Comparison of ENCODE assay signal across 8 cellular contexts in genomic region chr17:29569245-29569950, GRCh38. TPM values are rescaled to one million over a fixed set of nuclear protein-coding genes. Genes with fewer than 3 reads are reported as not detected.
DNase-seq lines count a peak whose midpoint lies in the region; ATAC-seq, FAIRE-seq and TF ChIP-seq lines count a peak whose summit lies in the region.

No MANE protein-coding gene starts in this region.

- CTCF ChIA-PET in activated naive CD4-positive, alpha-beta T cell treated with anti-CD3 and anti-CD28 coated beads, Interleukin-2, amount 10 ng/mL, durations not matched to agents 7 days and 5 days (lab: Charles Lee): interaction anchor here (1.4 to 6.1 kb wide), 5 partner anchors 14 to 524 kb away, joined by 3 to 31 read pairs (median 11); partner anchors contain the start of gene ANKRD13B

- intact Hi-C loops in kidney (cut with DNase I): no loop called here

- peaks cover 4% of the 10 kb centered on the region for H3K27me3 Mint-ChIP-seq in activated naive CD4-positive, alpha-beta T cell treated with anti-CD3 and anti-CD28 coated beads, Interleukin-2, amount 10 ng/mL, durations not matched to agents 7 days and 5 days
- no peaks in the 10 kb centered on the region for H3K27me3 Mint-ChIP-seq in activated naive CD8-positive, alpha-beta T cell

- H3K9me3 ChIP-seq in kidney (ENCODE audit: control insufficient read depth in 1 of 2, low read length in 2 of 2): no peaks in the 10 kb centered on the region
- no peaks in the 10 kb centered on the region for H3K9me3 ChIP-seq in suprapubic skin

- H3K27ac Mint-ChIP-seq in activated naive CD4-positive, alpha-beta T cell treated with anti-CD3 and anti-CD28 coated beads, Interleukin-2, amount 10 ng/mL, durations not matched to agents 7 days and 5 days: peak overlapping the region; percentile 85
- peak overlapping the region; percentile 77 for H3K27ac Mint-ChIP-seq in activated naive CD8-positive, alpha-beta T cell

- no peaks in the 10 kb centered on the region for H3K9me3 Mint-ChIP-seq in activated naive CD4-positive, alpha-beta T cell treated with anti-CD3 and anti-CD28 coated beads, Interleukin-2, amount 10 ng/mL, durations not matched to agents 7 days and 5 days
- H3K9me3 Mint-ChIP-seq in activated naive CD8-positive, alpha-beta T cell (ENCODE audit: low read depth): no peaks in the 10 kb centered on the region

- H3K4me3 ChIP-seq in kidney (ENCODE audit: low read length in 2 of 2) (peak overlapping the region; percentile 76 to 87), suprapubic skin (peak overlapping the region; percentile 69)

- peak overlapping the region; percentile 89 for H3K4me3 Mint-ChIP-seq in activated naive CD4-positive, alpha-beta T cell treated with anti-CD3 and anti-CD28 coated beads, Interleukin-2, amount 10 ng/mL, durations not matched to agents 7 days and 5 days
- H3K4me3 Mint-ChIP-seq in activated naive CD8-positive, alpha-beta T cell: peak overlapping the region; percentile 87

- no peak for FAIRE-seq in kidney (lab: Jason Lieb, UNC)
- FAIRE-seq in D721Med (lab: Jason Lieb, UNC): no peak

- TF ChIP-seq CTCF in kidney (IDR thresholded peaks at IDR 0.05; ENCODE audit: borderline replicate concordance, extremely low read depth, insufficient read depth) (no peak), suprapubic skin (IDR thresholded peaks at IDR 0.05) (no peak), D721Med (IDR thresholded peaks at IDR 0.05; ENCODE audit: insufficient read depth, missing control alignments) (no peak)

- no peak for DNase-seq in activated naive CD4-positive, alpha-beta T cell treated with anti-CD3 and anti-CD28 coated beads, Interleukin-2, amount 10 ng/mL, durations not matched to agents 7 days and 5 days
- DNase-seq in activated naive CD4-positive, alpha-beta T cell (lab: John Stamatoyannopoulos, UW): no peak
- DNase-seq in kidney (peak; percentile 66), suprapubic skin (ENCODE audit: low spot score in 2 of 2) (peak; percentile 60 to 76), D721Med (ENCODE audit: insufficient read length, low spot score) (no peak), RPMI8226 (no peak)

- H3K27me3 ChIP-seq in suprapubic skin: no peaks in the 10 kb centered on the region

- no peak for ATAC-seq in HG03342 (IDR thresholded peaks at IDR 0.05; ENCODE audit: unreplicated experiment)

- no peak for TF ChIP-seq EP300 in suprapubic skin (IDR thresholded peaks at IDR 0.05)

- no peaks in the 10 kb centered on the region for H3K36me3 ChIP-seq in kidney (ENCODE audit: control insufficient read depth in 1 of 2, insufficient read depth in 2 of 2, low read length in 2 of 2)
- peaks cover 9% of the 10 kb centered on the region for H3K36me3 ChIP-seq in suprapubic skin

- H3K27ac ChIP-seq in kidney (ENCODE audit: low read depth in 2 of 2, low read length in 2 of 2) (peak overlapping the region; percentile 80 to 82), suprapubic skin (peak overlapping the region; percentile 85)

- no peak for TF ChIP-seq POLR2A in suprapubic skin (IDR thresholded peaks at IDR 0.05)

- H3K9ac ChIP-seq in kidney (ENCODE audit: low read length in 2 of 2): peak overlapping the region; percentile 60 to 87

- peaks cover 20% of the 10 kb centered on the region for H3K36me3 Mint-ChIP-seq in activated naive CD4-positive, alpha-beta T cell treated with anti-CD3 and anti-CD28 coated beads, Interleukin-2, amount 10 ng/mL, durations not matched to agents 7 days and 5 days
- no peaks in the 10 kb centered on the region for H3K36me3 Mint-ChIP-seq in activated naive CD8-positive, alpha-beta T cell

- 57% methylated on average over 14 of the region's 14 CpGs for WGBS in suprapubic skin

- H3K4me1 ChIP-seq in kidney (ENCODE audit: control insufficient read depth in 1 of 2, insufficient read depth in 1 of 2, low read depth in 1 of 2, low read length in 2 of 2) (peaks cover 8 to 12% of the 10 kb centered on the region in 2 donors), suprapubic skin (peaks cover 73% of the 10 kb centered on the region)

- peaks cover 33% of the 10 kb centered on the region for H3K4me1 Mint-ChIP-seq in activated naive CD4-positive, alpha-beta T cell treated with anti-CD3 and anti-CD28 coated beads, Interleukin-2, amount 10 ng/mL, durations not matched to agents 7 days and 5 days
- peaks cover 24% of the 10 kb centered on the region for H3K4me1 Mint-ChIP-seq in activated naive CD8-positive, alpha-beta T cell (ENCODE audit: low read depth)

RNA-seq across cellular contexts. Expression of gene TP53I13, which starts 0.9 kb away (rescaled TPM):
- 51.6 TPM for total RNA-seq in kidney
- polyA plus RNA-seq in kidney (ENCODE audit: insufficient read depth, low read depth, low replicate concordance): 75.5 TPM
- total RNA-seq in suprapubic skin: 10 to 100 TPM; 31.6 to 45.9 (median 40.3) TPM

RNA-seq across cellular contexts. Expression of gene ABHD15, which starts 2.6 kb away (rescaled TPM):
- 9.8 TPM for total RNA-seq in kidney
- polyA plus RNA-seq in kidney (ENCODE audit: insufficient read depth, low read depth, low replicate concordance): 8.9 TPM
- total RNA-seq in suprapubic skin: 10 to 100 TPM in 1 of 4 donors, 1 to 10 TPM in 3; 7.2 to 11.0 (median 7.9) TPM

RNA-seq across cellular contexts. Expression of gene GIT1, which starts 20.1 kb away (rescaled TPM):
- total RNA-seq in kidney (41.9 TPM), suprapubic skin (100 to 1,000 TPM in 2 of 4 donors, 10 to 100 TPM in 2; 66.7 to 103 (median 90.4) TPM)
- 21.4 TPM for polyA plus RNA-seq in kidney (ENCODE audit: insufficient read depth, low read depth, low replicate concordance)

RNA-seq across cellular contexts. Expression of gene ANKRD13B, which starts 23.5 kb away (rescaled TPM):
- 3.3 TPM for total RNA-seq in kidney
- 2.8 TPM for polyA plus RNA-seq in kidney (ENCODE audit: insufficient read depth, low read depth, low replicate concordance)
- 10 to 100 TPM in 3 of 4 donors, 1 to 10 TPM in 1; 9.0 to 16.5 (median 10.8) TPM for total RNA-seq in suprapubic skin

RNA-seq across cellular contexts. Expression of gene CORO6, which starts 53.3 kb away (rescaled TPM):
- total RNA-seq in kidney: 5.9 TPM
- polyA plus RNA-seq in kidney (ENCODE audit: insufficient read depth, low read depth, low replicate concordance): 2.1 TPM
- total RNA-seq in suprapubic skin: 10 to 100 TPM in 1 of 4 donors, 1 to 10 TPM in 3; 1.4 to 13.7 (median 6.6) TPM

Comparison
In these comparisons a context has a peak if more than half of its experiments do, and no peak if none do; other contexts are left out.
1. DNase-seq: peak in kidney (single experiment) and suprapubic skin (2 of 2); none in activated naive CD4-positive, alpha-beta T cell treated with anti-CD3 and anti-CD28 coated beads, Interleukin-2, amount 10 ng/mL, durations not matched to agents 7 days and 5 days (single experiment), activated naive CD4-positive, alpha-beta T cell (0 of 4), D721Med (single experiment) and RPMI8226 (single experiment).